23 cellular contexts compared by ENCODE assay signal in genomic region chr1:47971385-47971784, GRCh38. TPM values are rescaled to one million over a fixed set of nuclear protein-coding genes. Genes with fewer than 3 reads are reported as not detected.
A peak's percentile ranks its signal among the peaks of the same experiment; 100 is the strongest.
DNase-seq lines count a peak whose midpoint lies in the region; ATAC-seq, FAIRE-seq and TF ChIP-seq lines count a peak whose summit lies in the region.
"Had no signal": no experiment of that assay in that cellular context is flagged by ENCODE, and none has a peak within 500 bp of the region (broad histone marks: within the 10 kb centered on the region; RNA-seq: fewer than 3 reads in every experiment).

No MANE protein-coding gene starts in this region.

- no peak overlapping the region for H2BK20ac ChIP-seq in H9 (ENCODE audit: low read depth, low read length, poor library complexity, severe bottlenecking)

- no peak overlapping the region for H2AFZ ChIP-seq in H9 (ENCODE audit: low read length)
- H2AFZ ChIP-seq: GM23248 had no signal

- TF ChIP-seq CTCF in C4-2B (conservative IDR thresholded peaks at IDR 0.05) = no peak
- no peak for TF ChIP-seq CTCF in H9 (conservative IDR thresholded peaks at IDR 0.05)
- TF ChIP-seq CTCF in mesothelial cell of epicardium (IDR thresholded peaks at IDR 0.05; ENCODE audit: unreplicated experiment) = no peak
- no peak for TF ChIP-seq CTCF in pancreas (IDR thresholded peaks at IDR 0.05)

- WGBS in H9 (ENCODE audit: extremely low coverage, insufficient read length, low lambda C conversion rate) = no CpG with 5 or more reads among the region's 2 CpGs
- WGBS in small intestine, 3 donors = 10 to 55% (median 44%) methylated on average over 2 of the region's 2 CpGs
- WGBS in pancreas, 2 donors = 77 to 86% methylated on average over 2 of the region's 2 CpGs

- no peak overlapping the region for H3K4ac ChIP-seq in H9 (ENCODE audit: low read depth, low read length)

- FAIRE-seq in small intestine (lab: Jason Lieb, UNC) (no peak), pancreas (lab: Jason Lieb, UNC) (no peak)
- FAIRE-seq: D721Med, GM12878, GM19239, H1 had no signal

- H3K56ac ChIP-seq in H9 (ENCODE audit: insufficient read length, low read depth, low read length) = no peak overlapping the region

- no peak overlapping the region for H2BK12ac ChIP-seq in H9 (ENCODE audit: insufficient read length, low read depth, low read length)

- no peaks in the 10 kb centered on the region for H3K27me3 ChIP-seq in H9 (ENCODE audit: insufficient read depth, low read length)
- no peaks in the 10 kb centered on the region for H3K27me3 ChIP-seq in small intestine (ENCODE audit: control insufficient read depth in 2 of 2, insufficient read depth in 2 of 2, low read length in 2 of 2)
- no peaks in the 10 kb centered on the region for H3K27me3 ChIP-seq in pancreas

- H3K9me3 Mint-ChIP-seq in H9 (no peaks in the 10 kb centered on the region), mesothelial cell of epicardium (no peaks in the 10 kb centered on the region)
- H3K9me3 Mint-ChIP-seq: CD4-positive, CD25-positive, alpha-beta regulatory T cell; CD8-positive, alpha-beta T cell had no signal

- peaks cover 3% of the 10 kb centered on the region for H4K20me1 ChIP-seq in H9 (ENCODE audit: control insufficient read depth, insufficient read depth, insufficient read length)

- peaks cover 1% of the 10 kb centered on the region; the same call in 1 of the 2 replicates for H3K27me3 Mint-ChIP-seq in H9 (ENCODE audit: low read depth)
- peaks cover 19% of the 10 kb centered on the region for H3K27me3 Mint-ChIP-seq in mesothelial cell of epicardium (ENCODE audit: low read depth)
- H3K27me3 Mint-ChIP-seq: CD4-positive, CD25-positive, alpha-beta regulatory T cell had no signal

- H3K79me1 ChIP-seq in H9 (ENCODE audit: insufficient read depth, low read depth, low read length, poor library complexity, severe bottlenecking) = no peaks in the 10 kb centered on the region

- H3K9me3 ChIP-seq in H9 (ENCODE audit: control insufficient read depth, low read depth, low read length) (no peaks in the 10 kb centered on the region), small intestine (ENCODE audit: control insufficient read depth, low read depth) (no peaks in the 10 kb centered on the region), pancreas (no peaks in the 10 kb centered on the region)
- H3K9me3 ChIP-seq: Caco-2 had no signal

- intact Hi-C loops in pancreas (cut with DNase I) = no loop called here

- no peak overlapping the region for H3K4me2 ChIP-seq in H9 (ENCODE audit: insufficient read depth, insufficient read length, low read length)

- no peak overlapping the region for H3K9ac ChIP-seq in H9 (ENCODE audit: extremely low read depth, insufficient read length, low read length)
- H3K9ac ChIP-seq: GM23248 had no signal

- H3K4me3 ChIP-seq in small intestine (ENCODE audit: low read depth in 1 of 2, low read length in 2 of 2) (no peak overlapping the region), pancreas (no peak overlapping the region)
- H3K4me3 ChIP-seq: GM12878, GM23248 had no signal

- no peak overlapping the region for H3T11ph ChIP-seq in H9 (ENCODE audit: low read length)

- no peak overlapping the region for H3K14ac ChIP-seq in H9 (ENCODE audit: insufficient read depth, low read length)

- H3K23ac ChIP-seq in H9 (ENCODE audit: insufficient read length, low read depth, low read length) = peak overlapping the region; percentile 79

- peak overlapping the region; percentile 28; the same call in 1 of the 2 replicates for H3K27ac ChIP-seq in C4-2B
- no peak overlapping the region for H3K27ac ChIP-seq in H9 (ENCODE audit: insufficient read length, low read depth, low read length)
- H3K27ac ChIP-seq in small intestine (ENCODE audit: low read depth in 1 of 2, low read length in 1 of 2) = no peak overlapping the region
- no peak overlapping the region for H3K27ac ChIP-seq in pancreas
- H3K27ac ChIP-seq: GM23248 had no signal

- no peak overlapping the region for H4K8ac ChIP-seq in H9 (replicated peaks; ENCODE audit: insufficient read length, low read depth, low read length)

- DNase-seq in H9 (no peak), mesothelial cell of epicardium (ENCODE audit: low spot score in 2 of 2, unreplicated experiment in 2 of 2) (no peak), small intestine (peak; percentile 75), pancreas (no peak)
- no peak for DNase-seq in activated CD8-positive, alpha-beta memory T cell treated with anti-CD3 and anti-CD28 coated beads, Interleukin-2, amount 50 U/mL, for 4 hours
- DNase-seq: C1 segment of cervical spinal cord; Caco-2; CD4-positive, CD25-positive, alpha-beta regulatory T cell; CD8-positive, alpha-beta T cell; DMS 273 treated with DMSO at 0.1 percent for 48 hours; DMS79; EL; GDM1; GM23248; H7 had no signal

- H3K18ac ChIP-seq in H9 (ENCODE audit: insufficient read length, low read depth, low read length) = no peak overlapping the region

- no peak overlapping the region for H3K4me3 Mint-ChIP-seq in H9
- no peak overlapping the region for H3K4me3 Mint-ChIP-seq in mesothelial cell of epicardium
- H3K4me3 Mint-ChIP-seq: CD4-positive, CD25-positive, alpha-beta regulatory T cell; CD8-positive, alpha-beta T cell had no signal

- no peak overlapping the region for H2BK5ac ChIP-seq in H9 (ENCODE audit: insufficient read length, low read length)

- no peak overlapping the region for H4K5ac ChIP-seq in H9 (ENCODE audit: insufficient read length, low read depth, low read length)

- no peaks in the 10 kb centered on the region for H3K79me2 ChIP-seq in H9 (ENCODE audit: insufficient read depth, low read length)

- H3K36me3 Mint-ChIP-seq in H9 (ENCODE audit: insufficient read depth in 1 of 3, low read depth in 3 of 3) = peaks cover 0 to 2% (median 0%) of the 10 kb centered on the region in 3 experiments; a peak in 2 of 7 replicates
- no peaks in the 10 kb centered on the region for H3K36me3 Mint-ChIP-seq in mesothelial cell of epicardium
- H3K36me3 Mint-ChIP-seq: CD4-positive, CD25-positive, alpha-beta regulatory T cell; CD8-positive, alpha-beta T cell had no signal

- H3K4me1 ChIP-seq in H9 (ENCODE audit: insufficient read depth, low read length) = no peaks in the 10 kb centered on the region
- H3K4me1 ChIP-seq in small intestine (ENCODE audit: control insufficient read depth in 2 of 2, insufficient read depth in 1 of 2, low read depth in 1 of 2, low read length in 1 of 2) = peaks cover 0 to 3% of the 10 kb centered on the region in 2 donors
- no peaks in the 10 kb centered on the region for H3K4me1 ChIP-seq in pancreas
- H3K4me1 ChIP-seq: Caco-2 had no signal

- H3K36me3 ChIP-seq in small intestine (ENCODE audit: control insufficient read depth in 2 of 2, insufficient read depth in 2 of 2, low read length in 2 of 2) = no peaks in the 10 kb centered on the region
- no peaks in the 10 kb centered on the region for H3K36me3 ChIP-seq in pancreas

- H3K4me1 Mint-ChIP-seq in H9 (peaks cover 4 to 6% of the 10 kb centered on the region in 2 experiments), mesothelial cell of epicardium (peaks cover 18% of the 10 kb centered on the region)
- H3K4me1 Mint-ChIP-seq: CD4-positive, CD25-positive, alpha-beta regulatory T cell had no signal

- H3K27ac Mint-ChIP-seq in H9 = no peak overlapping the region
- H3K27ac Mint-ChIP-seq in mesothelial cell of epicardium = peak overlapping the region; percentile 50
- H3K27ac Mint-ChIP-seq: CD4-positive, CD25-positive, alpha-beta regulatory T cell; CD8-positive, alpha-beta T cell had no signal

- H2BK15ac ChIP-seq in H9 (ENCODE audit: low read depth, low read length) = no peak overlapping the region

- H3K23me2 ChIP-seq in H9 (ENCODE audit: insufficient read length, low read depth, low read length, poor library complexity, severe bottlenecking) = no peaks in the 10 kb centered on the region

- no peak overlapping the region for H4K91ac ChIP-seq in H9 (ENCODE audit: insufficient read length, low read depth, low read length)

- H2AK5ac ChIP-seq in H9 (ENCODE audit: insufficient read length, low read length) = no peak overlapping the region

- ATAC-seq in pancreas = no peak
- ATAC-seq: CD8-positive, alpha-beta T cell; GM12878; HCT116 had no signal

- H2BK120ac ChIP-seq in H9 (ENCODE audit: low read depth, low read length, poor library complexity, severe bottlenecking) = no peak overlapping the region

RNA-seq across cellular contexts. Expression of gene TRABD2B, which starts 25.8 kb away (rescaled TPM):
- total RNA-seq in H9 (2021) = 1.9 and 2.3 TPM in 2 replicates
- 5.8 to 6.2 TPM (median 6.0 TPM) in 3 replicates for total RNA-seq in mesothelial cell of epicardium
- 1 to 10 TPM in 1 of 3 donors, under 1 TPM in 1, not detected in 1; under 0.01 to 2.6 TPM for polyA plus RNA-seq in small intestine
- 1 to 10 TPM; 1.6 to 3.8 (median 3.3) TPM for total RNA-seq in pancreas
- 1 to 10 TPM; 2.8 to 2.9 TPM for polyA plus RNA-seq in pancreas
- total RNA-seq: A673; CD4-positive, CD25-positive, alpha-beta regulatory T cell; CD8-positive, alpha-beta T cell; GM12878; GM23248 had no signal
- polyA plus RNA-seq: BJ; CD4-positive, CD25-positive, alpha-beta regulatory T cell; GM12878; GM23248 had no signal
